ENCODE assay signal across 1 cellular context in genomic region chr17:45050680-45051059, GRCh38.
TF ChIP-seq lines count a peak whose summit lies in the region.

No MANE protein-coding gene starts in this region.

TF ChIP-seq in HCT116, 20 proteins besides CTCF, POLR2A, EP300 and RAD21:
- TF ChIP-seq EZH2 (IDR thresholded peaks at IDR 0.05) (no peak), SIN3A (IDR thresholded peaks at IDR 0.05; ENCODE audit: low read depth) (peak; percentile 30; the same call in 1 of the 2 replicates), SRF (IDR thresholded peaks at IDR 0.05; ENCODE audit: low read depth) (no peak), POLR2AphosphoS5 (IDR thresholded peaks at IDR 0.05; ENCODE audit: low read depth, low read length) (no peak)
TF ChIP-seq in HCT116: peak in this region for 1.
